In genomic region chr2:208072250-208072892, GRCh38 we compare ENCODE assay signal across 8 cellular contexts. TPM values are rescaled to one million over a fixed set of nuclear protein-coding genes. Genes with fewer than 3 reads are reported as not detected.
DNase-seq lines count a peak whose midpoint lies in the region; ATAC-seq and TF ChIP-seq lines count a peak whose summit lies in the region.

No MANE protein-coding gene starts in this region.

- no peaks in the 10 kb centered on the region for H3K27me3 ChIP-seq in right lobe of liver

- no peaks in the 10 kb centered on the region for H3K36me3 Mint-ChIP-seq in activated CD4-positive, alpha-beta T cell treated with anti-CD3 and anti-CD28 coated beads for 36 hours (ENCODE audit: low read depth)

- no peaks in the 10 kb centered on the region for H3K4me1 ChIP-seq in right lobe of liver

- DNase-seq in AG08396 (ENCODE audit: low spot score) = peak; percentile 61
- peak; percentile 85 for DNase-seq in NCI-H2227 (lab: John Stamatoyannopoulos, UW; ENCODE audit: unreplicated experiment)
- peak; percentile 71 for DNase-seq in activated CD4-positive, alpha-beta T cell treated with anti-CD3 and anti-CD28 coated beads for 36 hours
- no peak for DNase-seq in coronary artery (ENCODE audit: low spot score)
- peak in 2 of 3 donors; percentile 31 to 65 for DNase-seq in right lobe of liver
- DNase-seq in stimulated activated CD8-positive, alpha-beta memory T cell treated with anti-CD3 and anti-CD28 coated beads, Interleukin-12 subunit alpha, Interleukin-12 subunit beta, amount 100 ng/mL, for 4 hours (ENCODE audit: low read depth) = peak; percentile 7

- POLR2A ChIA-PET in activated CD4-positive, alpha-beta T cell treated with anti-CD3 and anti-CD28 coated beads for 36 hours (lab: Charles Lee) = no interaction called here

- peaks cover 2% of the 10 kb centered on the region for H3K27me3 Mint-ChIP-seq in activated CD4-positive, alpha-beta T cell treated with anti-CD3 and anti-CD28 coated beads for 36 hours

- TF ChIP-seq CTCF in coronary artery (IDR thresholded peaks at IDR 0.05) (peak; percentile 71), right lobe of liver (IDR thresholded peaks at IDR 0.05) (peak; percentile 71 to 87 (median 86))

- H3K36me3 ChIP-seq in right lobe of liver = no peaks in the 10 kb centered on the region

- no peak for TF ChIP-seq POLR2A in right lobe of liver (IDR thresholded peaks at IDR 0.05)

- ATAC-seq in GM18858 (IDR thresholded peaks at IDR 0.05; ENCODE audit: unreplicated experiment) (peak; percentile 84), HG03066 (IDR thresholded peaks at IDR 0.05; ENCODE audit: low read depth, unreplicated experiment) (peak; percentile 89), right lobe of liver (peak; percentile 95 to 98 (median 96))
- ATAC-seq in activated CD4-positive, alpha-beta T cell treated with anti-CD3 and anti-CD28 coated beads for 36 hours = peak; percentile 82

- intact Hi-C loops in activated CD4-positive, alpha-beta T cell treated with anti-CD3 and anti-CD28 coated beads for 36 hours (cut with DNase I, micrococcal nuclease) = loop anchor here (1.0 to 10.0 kb wide), 4 partner anchors 325 to 1380 kb away; partner anchors contain the start of gene METTL21A (in 1 of the 2)
- intact Hi-C loops in right lobe of liver (cut with DNase I) = no loop called here

- 22% methylated on average over 9 of the region's 9 CpGs for WGBS in right lobe of liver (ENCODE audit: insufficient coverage, low coverage, low lambda C conversion rate, missing lambda C conversion rate)

- H3K27ac ChIP-seq in coronary artery (no peak overlapping the region), right lobe of liver (no peak overlapping the region)

- no peaks in the 10 kb centered on the region for H3K9me3 ChIP-seq in right lobe of liver

- H3K4me3 ChIP-seq in coronary artery (no peak overlapping the region), right lobe of liver (no peak overlapping the region)

- no peak overlapping the region for H3K4me3 Mint-ChIP-seq in activated CD4-positive, alpha-beta T cell treated with anti-CD3 and anti-CD28 coated beads for 36 hours

- H3K27ac Mint-ChIP-seq in activated CD4-positive, alpha-beta T cell treated with anti-CD3 and anti-CD28 coated beads for 36 hours = no peak overlapping the region

- CTCF ChIA-PET in activated CD4-positive, alpha-beta T cell treated with anti-CD3 and anti-CD28 coated beads for 36 hours (lab: Charles Lee) = interaction anchor here (0.6 to 6.3 kb wide), 8 partner anchors 17 to 446 kb away, joined by 3 to 36 read pairs (median 3); no protein-coding TSS in a partner anchor

- no peaks in the 10 kb centered on the region for H3K9me3 Mint-ChIP-seq in activated CD4-positive, alpha-beta T cell treated with anti-CD3 and anti-CD28 coated beads for 36 hours (ENCODE audit: low read depth)

- no peaks in the 10 kb centered on the region for H3K4me1 Mint-ChIP-seq in activated CD4-positive, alpha-beta T cell treated with anti-CD3 and anti-CD28 coated beads for 36 hours

RNA-seq across cellular contexts. Expression of gene PLEKHM3, which starts 47.0 kb away (rescaled TPM):
- total RNA-seq in activated CD4-positive, alpha-beta T cell treated with anti-CD3 and anti-CD28 coated beads for 36 hours = 1 to 10 TPM; 4.5 to 5.2 TPM
- total RNA-seq in right lobe of liver = 10 to 100 TPM in 2 of 6 experiments, 1 to 10 TPM in 4; 4.4 to 13.4 (median 8.9) TPM

RNA-seq across cellular contexts. Expression of gene CRYGD, which starts 52.0 kb away (rescaled TPM):
- not detected for total RNA-seq in activated CD4-positive, alpha-beta T cell treated with anti-CD3 and anti-CD28 coated beads for 36 hours
- not detected for total RNA-seq in right lobe of liver

RNA-seq across cellular contexts. Expression of gene CRYGC, which starts 57.3 kb away (rescaled TPM):
- not detected for total RNA-seq in activated CD4-positive, alpha-beta T cell treated with anti-CD3 and anti-CD28 coated beads for 36 hours
- not detected for total RNA-seq in right lobe of liver

Comparison
In these comparisons a context has a peak if more than half of its experiments do, and no peak if none do; other contexts are left out.
1. intact Hi-C loops: an anchor here in activated CD4-positive, alpha-beta T cell treated with anti-CD3 and anti-CD28 coated beads for 36 hours (1.0 to 10.0 kb wide); none called in right lobe of liver.